Comparison of ENCODE assay signal across 8 cellular contexts in genomic region chrX:155026727-155027508, GRCh38. TPM values are rescaled to one million over a fixed set of nuclear protein-coding genes. Genes with fewer than 3 reads are reported as not detected.
DNase-seq lines count a peak whose midpoint lies in the region; ATAC-seq and TF ChIP-seq lines count a peak whose summit lies in the region.

A gene with protein sequence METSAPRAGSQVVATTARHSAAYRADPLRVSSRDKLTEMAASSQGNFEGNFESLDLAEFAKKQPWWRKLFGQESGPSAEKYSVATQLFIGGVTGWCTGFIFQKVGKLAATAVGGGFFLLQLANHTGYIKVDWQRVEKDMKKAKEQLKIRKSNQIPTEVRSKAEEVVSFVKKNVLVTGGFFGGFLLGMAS (plus strand): TSS chrX:155026844. CDS start chrX:155026939, 95 bp downstream.

- peak; percentile 87 to 94 (median 90) for DNase-seq in CD4-positive, alpha-beta T cell
- DNase-seq in NCI-H82 (lab: John Stamatoyannopoulos, UW): peak; percentile 97
- DNase-seq in activated CD4-positive, alpha-beta T cell treated with anti-CD3 and anti-CD28 coated beads, Interleukin-2, amount 50 U/mL, for 48 hours: peak; percentile 89 to 91
- DNase-seq in dermis blood vessel endothelial cell: peak; percentile 95
- peak; percentile 91 for DNase-seq in stimulated activated CD4-positive, alpha-beta T cell treated with anti-CD3 and anti-CD28 coated beads, Interleukin-4, amount 100 ng/mL, for 24 hours

- TF ChIP-seq CTCF in CD4-positive, alpha-beta T cell (IDR thresholded peaks at IDR 0.05): no peak
- TF ChIP-seq CTCF in liver (IDR thresholded peaks at IDR 0.05; ENCODE audit: low read depth, low read length, missing input control): no peak

- no peaks in the 10 kb centered on the region for H3K36me3 ChIP-seq in liver (ENCODE audit: control insufficient read depth in 4 of 4, insufficient read depth in 3 of 4, low read depth in 1 of 4, low read length in 3 of 4)

- H3K4me3 ChIP-seq in liver (ENCODE audit: low read depth in 1 of 3, low read length in 3 of 3): peak within 1 kb of the TSS; percentile 60 to 81 (median 70)

- peak within 1 kb of the TSS; percentile 98 for H3K27ac Mint-ChIP-seq in CD4-positive, alpha-beta T cell

- peak within 1 kb of the TSS; percentile 88 for H3K27ac ChIP-seq in CD4-positive, alpha-beta T cell (ENCODE audit: low read depth, low read length)
- peak within 1 kb of the TSS; percentile 83 to 89 for H3K27ac ChIP-seq in liver (ENCODE audit: low read depth in 1 of 2, low read length in 2 of 2)

- TF ChIP-seq RAD21 in liver (IDR thresholded peaks at IDR 0.05): no peak

- under 1% methylated on average over 80 of the region's 82 CpGs for WGBS in liver

- H3K36me3 Mint-ChIP-seq in CD4-positive, alpha-beta T cell (ENCODE audit: low read depth): peaks cover 11% of the 10 kb centered on the region

- peaks cover 0 to 9% (median 4%) of the 10 kb centered on the region in 4 donors for H3K4me1 ChIP-seq in liver (ENCODE audit: control insufficient read depth in 4 of 4, insufficient read depth in 4 of 4, low read length in 3 of 4)

- H3K9ac ChIP-seq in liver (ENCODE audit: low read depth in 1 of 2, low read length in 2 of 2): peak within 1 kb of the TSS; percentile 45 to 92

- no peaks in the 10 kb centered on the region for H3K27me3 Mint-ChIP-seq in CD4-positive, alpha-beta T cell

- no peaks in the 10 kb centered on the region for H3K9me3 Mint-ChIP-seq in CD4-positive, alpha-beta T cell

- CTCF ChIA-PET in CD4-positive, alpha-beta T cell (lab: Charles Lee): no interaction called here

- intact Hi-C loops in CD4-positive, alpha-beta T cell (cut with DNase I, micrococcal nuclease): loop anchor here (1.0 to 2.0 kb wide), 3 partner anchors 44 to 46 kb away; partner anchors contain the start of genes BRCC3 (in 2 of the 2), CMC4 (in 2 of the 2) and MTCP1 (in 2 of the 2)

- POLR2A ChIA-PET in CD4-positive, alpha-beta T cell (lab: Charles Lee): interaction anchor here (0.8 to 1.4 kb wide), 13 partner anchors 9 to 237 kb away, joined by 3 to 10 read pairs (median 4); partner anchors contain the start of genes BRCC3, RAB39B and VBP1

- H3K27me3 ChIP-seq in CD4-positive, alpha-beta T cell (ENCODE audit: control insufficient read depth, insufficient read depth, low read length): no peaks in the 10 kb centered on the region
- no peaks in the 10 kb centered on the region for H3K27me3 ChIP-seq in liver (ENCODE audit: control insufficient read depth in 4 of 4, insufficient read depth in 4 of 4, low read length in 3 of 4)

- peak within 1 kb of the TSS; percentile 95 for H3K4me3 Mint-ChIP-seq in CD4-positive, alpha-beta T cell

- H3K4me1 Mint-ChIP-seq in CD4-positive, alpha-beta T cell (ENCODE audit: low read depth): peaks cover 42% of the 10 kb centered on the region

- H3K9me3 ChIP-seq in CD4-positive, alpha-beta T cell (ENCODE audit: control insufficient read depth, low read length): no peaks in the 10 kb centered on the region
- no peaks in the 10 kb centered on the region for H3K9me3 ChIP-seq in liver (ENCODE audit: control insufficient read depth in 4 of 4, low read length in 3 of 4)

- peak; percentile 86 for ATAC-seq in CD4-positive, alpha-beta T cell (ENCODE audit: poor library complexity)
- ATAC-seq in GM19452 (IDR thresholded peaks at IDR 0.05; ENCODE audit: unreplicated experiment) (peak; percentile 91), HG03575 (IDR thresholded peaks at IDR 0.05; ENCODE audit: extremely low read depth, insufficient number of reproducible peaks, low FRiP score, unreplicated experiment) (peak; percentile 62)

TF ChIP-seq in liver, 16 proteins besides CTCF, POLR2A, EP300 and RAD21:
- TF ChIP-seq REST (IDR thresholded peaks at IDR 0.05) (peak; percentile 8), MAX (IDR thresholded peaks at IDR 0.05) (peak; percentile 34), FOXA1 (IDR thresholded peaks at IDR 0.05) (peak; percentile 7), YY1 (IDR thresholded peaks at IDR 0.05) (peak; percentile 82), FOXA2 (IDR thresholded peaks at IDR 0.05) (no peak), RXRA (IDR thresholded peaks at IDR 0.05) (peak in 1 of 2 donors; percentile 12), GABPA (IDR thresholded peaks at IDR 0.05 in 1 of 2, conservative IDR thresholded peaks at IDR 0.05 in 1 of 2) (peak in 1 of 2 donors; percentile 78), NR2F2 (IDR thresholded peaks at IDR 0.05) (peak; percentile 12), SP1 (IDR thresholded peaks at IDR 0.05) (peak; percentile 20), ATF3 (IDR thresholded peaks at IDR 0.05) (no peak), HNF4A (conservative IDR thresholded peaks at IDR 0.05) (no peak), EGR1 (IDR thresholded peaks at IDR 0.05; ENCODE audit: low read depth in 2 of 2) (no peak), JUND (IDR thresholded peaks at IDR 0.05) (no peak)
- TF ChIP-seq, protein P1, sequence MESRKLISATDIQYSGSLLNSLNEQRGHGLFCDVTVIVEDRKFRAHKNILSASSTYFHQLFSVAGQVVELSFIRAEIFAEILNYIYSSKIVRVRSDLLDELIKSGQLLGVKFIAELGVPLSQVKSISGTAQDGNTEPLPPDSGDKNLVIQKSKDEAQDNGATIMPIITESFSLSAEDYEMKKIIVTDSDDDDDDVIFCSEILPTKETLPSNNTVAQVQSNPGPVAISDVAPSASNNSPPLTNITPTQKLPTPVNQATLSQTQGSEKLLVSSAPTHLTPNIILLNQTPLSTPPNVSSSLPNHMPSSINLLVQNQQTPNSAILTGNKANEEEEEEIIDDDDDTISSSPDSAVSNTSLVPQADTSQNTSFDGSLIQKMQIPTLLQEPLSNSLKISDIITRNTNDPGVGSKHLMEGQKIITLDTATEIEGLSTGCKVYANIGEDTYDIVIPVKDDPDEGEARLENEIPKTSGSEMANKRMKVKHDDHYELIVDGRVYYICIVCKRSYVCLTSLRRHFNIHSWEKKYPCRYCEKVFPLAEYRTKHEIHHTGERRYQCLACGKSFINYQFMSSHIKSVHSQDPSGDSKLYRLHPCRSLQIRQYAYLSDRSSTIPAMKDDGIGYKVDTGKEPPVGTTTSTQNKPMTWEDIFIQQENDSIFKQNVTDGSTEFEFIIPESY (IDR thresholded peaks at IDR 0.05): peak; percentile 96

RNA-seq across cellular contexts. Expression of the gene that starts here (rescaled TPM):
- 10 to 100 TPM; 37.2 to 37.4 TPM for total RNA-seq in CD4-positive, alpha-beta T cell
- total RNA-seq in dermis blood vessel endothelial cell (84.2 and 95.1 TPM in 2 replicates), liver (10 to 100 TPM; 19.4 to 23.3 TPM)
- polyA plus RNA-seq in liver: 10 to 100 TPM; 58.3 to 79.8 TPM

Comparison
In these comparisons a context has a peak if more than half of its experiments do, and no peak if none do; other contexts are left out.
1. Peak in every context shown above with its lines: DNase-seq, ATAC-seq, H3K4me3 ChIP-seq and H3K27ac ChIP-seq.